In the genomic region with DNA sequence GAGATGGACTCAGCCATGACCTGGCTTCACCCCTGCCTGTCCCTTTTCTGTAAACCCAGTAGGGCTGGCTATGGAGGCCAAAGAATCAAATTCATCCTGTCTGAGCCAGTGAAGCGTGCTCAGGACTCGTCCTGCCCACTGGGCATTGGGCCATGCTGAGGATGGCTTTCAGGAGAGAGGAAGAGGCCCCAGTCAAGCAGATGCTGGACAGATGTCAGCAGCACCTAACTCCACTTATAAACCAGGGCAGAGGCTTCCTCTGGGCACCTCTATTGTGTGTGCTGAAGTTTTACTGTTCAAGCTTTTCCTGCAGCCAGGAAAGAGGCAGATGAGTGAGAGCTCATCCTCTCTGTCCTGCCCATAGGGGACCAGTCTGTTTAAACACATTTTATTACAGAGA, we compare ENCODE assay signal across 26 cellular contexts.
"Had no signal": no experiment of that assay in that cellular context is flagged by ENCODE, and none has a peak within 500 bp of the region (broad histone marks: within the 10 kb centered on the region; RNA-seq: fewer than 3 reads in every experiment).

No MANE protein-coding gene starts in this region.

- H3K9me3 Mint-ChIP-seq: activated naive CD4-positive, alpha-beta T cell treated with anti-CD3 and anti-CD28 coated beads, Interleukin-2, amount 50 U/mL, for 72 hours; activated T-cell treated with anti-CD3 and anti-CD28 coated beads, Interleukin-2, amount 50 U/mL, for 24 hours; activated T-helper 1 cell treated with anti-CD3 and anti-CD28 coated beads, Interleukin-12 subunit alpha, Interleukin-12 subunit beta, Interleukin-2, Interleukin-4 antibody, amounts not matched to agents 30 ng/mL and 10 ng/mL and 1 ng/mL, durations not matched to agents 14 hours and 24 hours and 36 hours; brain; central memory CD8-positive, alpha-beta T cell; T-helper 1 cell treated with Interleukin-12 subunit alpha and Interleukin-12 subunit beta and Interleukin-4 antibody, amounts not matched to agents 30 μg/mL and 1 μg/mL, for 36 hours had no signal

- DNase-seq: activated CD4-positive, alpha-beta T cell treated with anti-CD3 and anti-CD28 coated beads for 48 hours; activated CD4-positive, alpha-beta T cell treated with anti-CD3 and anti-CD28 coated beads, Interleukin-2, amount 50 U/mL, for 4 hours; activated CD8-positive, alpha-beta memory T cell treated with anti-CD3 and anti-CD28 coated beads, Interleukin-2, amount 10 ng/mL, durations not matched to agents 7 days and 5 days; activated effector memory CD4-positive, alpha-beta T cell treated with Interleukin-2 at 50 U/mL for 16 hours; activated naive CD4-positive, alpha-beta T cell treated with Interleukin-2 at 50 U/mL for 16 hours; activated T-cell treated with anti-CD3 and anti-CD28 coated beads, Interleukin-2, amount 50 U/mL, for 24 hours; amygdala; Kasumi-1; KBM-7; NCI-H1105 treated with DMSO at 0.1 percent for 48 hours; NCI-H1436 treated with DMSO at 0.1 percent for 48 hours; NCI-H187 treated with DMSO at 0.1 percent for 48 hours; NCI-H2107; NCI-H2171 treated with DMSO at 0.1 percent for 48 hours; NCI-H226; NCI-H526; NCI-H774; NK-92 treated with Interleukin-12 subunit alpha and Interleukin-12 subunit beta, amount 100 ng/mL, for 24 hours; OCI-M1; SHP77 treated with DMSO at 0.1 percent for 48 hours had no signal

- FAIRE-seq: astrocyte had no signal

- H3K27ac Mint-ChIP-seq: activated CD8-positive, alpha-beta memory T cell treated with anti-CD3 and anti-CD28 coated beads, Interleukin-2, amount 10 ng/mL, durations not matched to agents 7 days and 5 days; activated naive CD4-positive, alpha-beta T cell treated with anti-CD3 and anti-CD28 coated beads, Interleukin-2, amount 50 U/mL, for 72 hours; activated T-cell treated with anti-CD3 and anti-CD28 coated beads, Interleukin-2, amount 50 U/mL, for 24 hours; activated T-helper 1 cell treated with anti-CD3 and anti-CD28 coated beads, Interleukin-12 subunit alpha, Interleukin-12 subunit beta, Interleukin-2, Interleukin-4 antibody, amounts not matched to agents 30 ng/mL and 10 ng/mL and 1 ng/mL, durations not matched to agents 14 hours and 24 hours and 36 hours; brain; T-helper 1 cell treated with Interleukin-12 subunit alpha and Interleukin-12 subunit beta and Interleukin-4 antibody, amounts not matched to agents 30 μg/mL and 1 μg/mL, for 36 hours had no signal

- H3K4me3 Mint-ChIP-seq: activated CD8-positive, alpha-beta memory T cell treated with anti-CD3 and anti-CD28 coated beads, Interleukin-2, amount 10 ng/mL, durations not matched to agents 7 days and 5 days; activated T-cell treated with anti-CD3 and anti-CD28 coated beads, Interleukin-2, amount 50 U/mL, for 24 hours; activated T-helper 1 cell treated with anti-CD3 and anti-CD28 coated beads, Interleukin-12 subunit alpha, Interleukin-12 subunit beta, Interleukin-2, Interleukin-4 antibody, amounts not matched to agents 30 ng/mL and 10 ng/mL and 1 ng/mL, durations not matched to agents 14 hours and 24 hours and 36 hours; brain; central memory CD8-positive, alpha-beta T cell; T-helper 1 cell treated with Interleukin-12 subunit alpha and Interleukin-12 subunit beta and Interleukin-4 antibody, amounts not matched to agents 30 μg/mL and 1 μg/mL, for 36 hours had no signal

- H3K36me3 Mint-ChIP-seq: activated CD8-positive, alpha-beta memory T cell treated with anti-CD3 and anti-CD28 coated beads, Interleukin-2, amount 10 ng/mL, durations not matched to agents 7 days and 5 days; activated naive CD4-positive, alpha-beta T cell treated with anti-CD3 and anti-CD28 coated beads, Interleukin-2, amount 50 U/mL, for 72 hours; brain had no signal

- H3K4me1 Mint-ChIP-seq: activated CD8-positive, alpha-beta memory T cell treated with anti-CD3 and anti-CD28 coated beads, Interleukin-2, amount 10 ng/mL, durations not matched to agents 7 days and 5 days; brain; central memory CD8-positive, alpha-beta T cell had no signal
